In genomic region chr1:201023517-201023902, GRCh38 we compare ENCODE assay signal across 8 cellular contexts. TPM values are rescaled to one million over a fixed set of nuclear protein-coding genes. Genes with fewer than 3 reads are reported as not detected.
DNase-seq lines count a peak whose midpoint lies in the region; ATAC-seq, FAIRE-seq and TF ChIP-seq lines count a peak whose summit lies in the region.

TSS of gene KIF21B (minus strand) at chr1:201023714. CDS start at chr1:201023383, 331 bp downstream.

- H4K20me1 ChIP-seq in smooth muscle cell (ENCODE audit: low read depth), result no peaks in the 10 kb centered on the region

- H3K79me2 ChIP-seq in smooth muscle cell (ENCODE audit: low read depth), result no peaks in the 10 kb centered on the region

- no peak for TF ChIP-seq POLR2A in GM12891 (IDR thresholded peaks at IDR 0.05; ENCODE audit: low read depth, low read length)

- H3F3A ChIP-seq in smooth muscle cell (ENCODE audit: low read depth), result peaks cover 5% of the 10 kb centered on the region

- H3K27me3 ChIP-seq in smooth muscle cell (ENCODE audit: low read depth), result no peaks in the 10 kb centered on the region

- no peaks in the 10 kb centered on the region for H3K36me3 ChIP-seq in smooth muscle cell (ENCODE audit: low read depth)

- FAIRE-seq in GM12891 (lab: Jason Lieb, UNC), result peak; percentile 94

- TF ChIP-seq CTCF in smooth muscle cell (IDR thresholded peaks at IDR 0.05; ENCODE audit: borderline replicate concordance, insufficient read depth, poor library complexity, severe bottlenecking), result no peak

- H3K9me3 ChIP-seq in iPS-18c (ENCODE audit: control insufficient read depth, insufficient read depth, low read length), result no peaks in the 10 kb centered on the region
- H3K9me3 ChIP-seq in smooth muscle cell (replicated peaks; ENCODE audit: low read depth), result no peaks in the 10 kb centered on the region

- H3K4me1 ChIP-seq in smooth muscle cell (ENCODE audit: low read depth), result peaks cover 48% of the 10 kb centered on the region

- peak; percentile 66 for ATAC-seq in HG02678 (IDR thresholded peaks at IDR 0.05; ENCODE audit: unreplicated experiment)

- peak within 1 kb of the TSS; percentile 99 for H3K4me2 ChIP-seq in smooth muscle cell

- peak; percentile 89 for DNase-seq in GM12891 (ENCODE audit: insufficient read length, low spot score)
- DNase-seq in NCI-H1417 (lab: John Stamatoyannopoulos, UW), result peak; percentile 84 to 92 (median 86)
- DNase-seq in T-helper 9 cell, result peak; percentile 88
- peak; percentile 84 for DNase-seq in astrocyte of the hippocampus (ENCODE audit: low read depth, low spot score)
- peak; percentile 52 for DNase-seq in smooth muscle cell (lab: John Stamatoyannopoulos, UW; ENCODE audit: unreplicated experiment)
- no peak for DNase-seq in OCI-M2 (lab: John Stamatoyannopoulos, UW; ENCODE audit: unreplicated experiment)

- 0% methylated on average over 2 of the region's 53 CpGs for WGBS in smooth muscle cell (ENCODE audit: low lambda C conversion rate)

- H3K9ac ChIP-seq in smooth muscle cell (ENCODE audit: low read depth), result peak within 1 kb of the TSS; percentile 39

- no peak within 1 kb of the TSS for H3K27ac ChIP-seq in smooth muscle cell (ENCODE audit: low read depth)

- peak within 1 kb of the TSS; percentile 61 for H3K4me3 ChIP-seq in iPS-18c (ENCODE audit: insufficient read depth, low read depth, low read length)
- peak within 1 kb of the TSS; percentile 70 for H3K4me3 ChIP-seq in smooth muscle cell

- H2AFZ ChIP-seq in smooth muscle cell (ENCODE audit: low read depth), result peak within 1 kb of the TSS; percentile 40

TF ChIP-seq in GM12891, 5 proteins besides CTCF, POLR2A, EP300 and RAD21:
- TF ChIP-seq PAX5 (IDR thresholded peaks at IDR 0.05; ENCODE audit: insufficient read depth, low read length, severe bottlenecking) (no peak), POU2F2 (IDR thresholded peaks at IDR 0.05; ENCODE audit: low read depth, low read length) (no peak), POLR2AphosphoS5 (IDR thresholded peaks at IDR 0.05; ENCODE audit: low read depth, low read length) (no peak), SPI1 (IDR thresholded peaks at IDR 0.05; ENCODE audit: low read depth, low read length) (no peak), TAF1 (IDR thresholded peaks at IDR 0.05; ENCODE audit: low read depth, low read length) (no peak)

RNA-seq across cellular contexts. Expression of gene KIF21B, which starts in this region (rescaled TPM):
- 4.8 TPM for polyA plus RNA-seq in GM12891 (2012; ENCODE audit: low read depth, missing spikeins)
- total RNA-seq in smooth muscle cell, result 1.9 and 3.4 TPM in 2 replicates
- polyA plus RNA-seq in smooth muscle cell, result 1.0 and 1.2 TPM in 2 replicates
